9 cellular contexts compared by ENCODE assay signal in the genomic region with DNA sequence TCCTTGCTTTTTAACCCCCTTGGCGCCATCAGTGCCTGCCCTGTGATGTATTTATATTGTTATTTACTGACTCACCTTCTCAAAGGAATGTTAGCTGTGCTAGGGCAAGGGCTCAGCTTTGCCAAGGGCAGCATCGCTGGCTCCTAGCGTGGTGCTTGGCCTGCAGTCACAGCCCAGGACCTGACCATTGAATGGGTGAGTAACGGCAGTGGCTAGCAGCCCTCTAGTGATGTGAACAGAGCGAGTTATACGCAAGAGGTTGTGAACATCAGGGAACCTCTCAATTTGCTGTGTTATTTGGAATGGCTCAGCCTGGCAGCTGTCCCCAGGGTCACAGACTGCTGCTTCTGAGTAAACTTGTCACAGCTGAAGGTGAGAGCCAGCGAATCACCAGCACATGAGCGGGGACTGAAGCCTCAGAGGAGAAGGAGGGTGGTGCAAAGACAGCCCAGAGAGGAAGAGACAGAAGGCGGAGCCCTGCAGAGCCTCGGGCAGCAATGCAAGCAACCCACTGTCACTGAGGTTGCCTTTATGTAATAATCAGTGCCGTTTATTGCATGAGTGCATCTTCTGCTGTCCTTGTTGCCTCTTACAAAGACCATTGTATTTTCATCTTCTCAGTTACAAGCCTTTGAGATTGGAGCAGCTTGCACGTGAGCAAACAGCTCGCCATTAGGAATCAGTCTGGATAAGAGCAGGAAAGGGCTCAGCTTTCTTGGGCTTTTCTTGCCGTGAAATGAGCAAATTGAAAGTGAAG.
DNase-seq lines count a peak whose midpoint lies in the region; ATAC-seq, FAIRE-seq and TF ChIP-seq lines count a peak whose summit lies in the region.
"Had no signal": no experiment of that assay in that cellular context is flagged by ENCODE, and none has a peak within 500 bp of the region (broad histone marks: within the 10 kb centered on the region; RNA-seq: fewer than 3 reads in every experiment).

No MANE protein-coding gene starts in this region.

- no peaks in the 10 kb centered on the region for H3K4me1 ChIP-seq in PC-3 (ENCODE audit: insufficient read depth, low read length)
- H3K4me1 ChIP-seq in endodermal cell (ENCODE audit: control insufficient read depth, insufficient read depth, low read length): no peaks in the 10 kb centered on the region
- H3K4me1 ChIP-seq in skeletal muscle tissue (ENCODE audit: control insufficient read depth in 3 of 3, insufficient read depth in 3 of 3, low read length in 3 of 3): peaks cover 6 to 26% (median 12%) of the 10 kb centered on the region in 3 donors

- intact Hi-C loops in PC-3 (cut with micrococcal nuclease): no loop called here

- no peaks in the 10 kb centered on the region for H4K20me1 ChIP-seq in PC-3 (ENCODE audit: low read length)

- no peaks in the 10 kb centered on the region for H3K79me2 ChIP-seq in PC-3 (ENCODE audit: low read length)

- 64 to 77% methylated on average over 8 to 14 of the region's 14 CpGs for WGBS in endodermal cell (ENCODE audit: insufficient coverage in 1 of 2, insufficient read length in 1 of 2), 2 experiments

- no peaks in the 10 kb centered on the region for H3F3A ChIP-seq in PC-3 (ENCODE audit: low read length, unreplicated experiment)

- no peak for FAIRE-seq in H54 (lab: Jason Lieb, UNC)
- FAIRE-seq: endometrium had no signal

- H3K27ac Mint-ChIP-seq in endodermal cell: no peak overlapping the region

- POLR2A ChIA-PET in PC-3 (lab: Charles Lee; ENCODE audit: unreplicated experiment): no interaction called here

- no peak overlapping the region for H3K4me2 ChIP-seq in PC-3 (ENCODE audit: low read length)

- H3K9me2 ChIP-seq in PC-3 (replicated peaks; ENCODE audit: low read length): no peaks in the 10 kb centered on the region

- H3K36me3 ChIP-seq in PC-3 (ENCODE audit: low read depth, low read length): no peaks in the 10 kb centered on the region
- no peaks in the 10 kb centered on the region for H3K36me3 ChIP-seq in endodermal cell (ENCODE audit: control insufficient read depth, insufficient read depth, low read length)
- H3K36me3 ChIP-seq in skeletal muscle tissue (ENCODE audit: control insufficient read depth in 3 of 3, insufficient read depth in 3 of 3, low read length in 3 of 3): no peaks in the 10 kb centered on the region

- CTCF ChIA-PET in PC-3 (lab: Charles Lee): no interaction called here

- H3K4me3 ChIP-seq in PC-3 (ENCODE audit: low read length) (no peak overlapping the region), endodermal cell (ENCODE audit: low read length) (no peak overlapping the region), skeletal muscle tissue (ENCODE audit: low read length in 3 of 3) (peak overlapping the region in 1 of 3 donors; percentile 10)

- TF ChIP-seq CTCF in PC-3 (conservative IDR thresholded peaks at IDR 0.05; ENCODE audit: low read depth, low read length) (no peak), endodermal cell (conservative IDR thresholded peaks at IDR 0.05) (no peak)

- H3K27ac ChIP-seq in PC-3 (ENCODE audit: low read length) (no peak overlapping the region), endodermal cell (ENCODE audit: low read depth, low read length) (no peak overlapping the region), skeletal muscle tissue (ENCODE audit: low read depth, low read length) (peak overlapping the region; percentile 32)

- peak; percentile 41 for DNase-seq in H54 (ENCODE audit: insufficient read length, low spot score)
- DNase-seq in PC-3: peak; percentile 7
- peak; percentile 66 for DNase-seq in endodermal cell
- DNase-seq in NOMO-1 treated with DMSO at 0.1 percent for 48 hours (lab: John Stamatoyannopoulos, UW; ENCODE audit: unreplicated experiment): no peak

- no peak overlapping the region for H3K4me3 Mint-ChIP-seq in endodermal cell

- H2AFZ ChIP-seq in PC-3 (ENCODE audit: low read length): no peak overlapping the region

- H3K9me3 Mint-ChIP-seq in endodermal cell: no peaks in the 10 kb centered on the region

- no peaks in the 10 kb centered on the region for H3K36me3 Mint-ChIP-seq in endodermal cell (ENCODE audit: low read depth)

- TF ChIP-seq POLR2A in H54 (IDR thresholded peaks at IDR 0.05; ENCODE audit: low read depth, low read length): no peak

- H3K9ac ChIP-seq in PC-3 (ENCODE audit: low read length) (no peak overlapping the region), endodermal cell (ENCODE audit: extremely low read depth, low read length, poor library complexity, severe bottlenecking) (no peak overlapping the region), skeletal muscle tissue (ENCODE audit: low read depth in 1 of 3, low read length in 3 of 3) (peak overlapping the region in 1 of 3 donors; percentile 41)

- H3K27me3 Mint-ChIP-seq in endodermal cell (ENCODE audit: insufficient read depth): peaks cover 6% of the 10 kb centered on the region

- no peak for ATAC-seq in PC-3
- no peak for ATAC-seq in HG03520 (IDR thresholded peaks at IDR 0.05; ENCODE audit: unreplicated experiment)
- ATAC-seq in GM21723 (IDR thresholded peaks at IDR 0.05; ENCODE audit: unreplicated experiment): no peak
- ATAC-seq in GM18498 (IDR thresholded peaks at IDR 0.05; ENCODE audit: unreplicated experiment): no peak

- H3K4me1 Mint-ChIP-seq in endodermal cell: peaks cover 8% of the 10 kb centered on the region

- H3K9me3 ChIP-seq in PC-3 (ENCODE audit: low read length): no peaks in the 10 kb centered on the region
- H3K9me3 ChIP-seq in endodermal cell (ENCODE audit: control insufficient read depth, low read length): no peaks in the 10 kb centered on the region
- H3K9me3 ChIP-seq in skeletal muscle tissue (ENCODE audit: control insufficient read depth in 3 of 3, low read length in 3 of 3): no peaks in the 10 kb centered on the region

- no TSS peak for BruUV-seq in PC-3 (replicated peaks; lab: Mats Ljungman, UMichigan)

- H3K27me3 ChIP-seq in PC-3 (ENCODE audit: low read length) (peaks cover 45% of the 10 kb centered on the region), endodermal cell (ENCODE audit: control insufficient read depth, insufficient read depth, low read length, poor library complexity, severe bottlenecking) (no peaks in the 10 kb centered on the region), skeletal muscle tissue (ENCODE audit: control insufficient read depth in 3 of 3, insufficient read depth in 3 of 3, low read length in 3 of 3) (no peaks in the 10 kb centered on the region)
